Comparison of ENCODE assay signal across 24 cellular contexts in the genomic region with DNA sequence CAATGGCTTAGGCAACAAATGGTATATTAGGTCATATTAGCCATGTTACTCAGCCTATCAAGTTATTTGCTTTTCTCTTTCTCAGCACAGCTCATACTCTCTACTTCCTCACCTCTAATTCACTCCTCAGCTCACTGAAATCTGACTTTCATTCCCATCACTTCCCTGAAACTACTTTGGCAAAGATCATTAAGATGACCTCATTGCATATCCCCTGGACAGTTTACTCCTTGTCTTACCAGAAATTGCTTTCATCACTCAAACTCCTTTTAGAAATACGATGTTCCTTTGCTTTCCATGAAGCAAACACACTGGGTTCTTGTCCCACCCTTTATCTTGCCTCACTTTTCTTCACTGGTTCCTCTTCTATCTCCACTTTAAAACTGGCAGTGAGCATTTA.
DNase-seq lines count a peak whose midpoint lies in the region; ATAC-seq, FAIRE-seq and TF ChIP-seq lines count a peak whose summit lies in the region.
"Had no signal": no experiment of that assay in that cellular context is flagged by ENCODE, and none has a peak within 500 bp of the region (broad histone marks: within the 10 kb centered on the region; RNA-seq: fewer than 3 reads in every experiment).

No MANE protein-coding gene starts in this region.

- intact Hi-C loops in sciatic nerve (cut with DNase I) = no loop called here

- no peak for TF ChIP-seq EP300 in gastroesophageal sphincter (IDR thresholded peaks at IDR 0.05)

- no peaks in the 10 kb centered on the region for H3K36me3 ChIP-seq in HEK293 (ENCODE audit: control insufficient read depth in 2 of 2, insufficient read depth in 1 of 2, low read length in 2 of 2)
- no peaks in the 10 kb centered on the region for H3K36me3 ChIP-seq in astrocyte (ENCODE audit: insufficient read depth, low read length)
- no peaks in the 10 kb centered on the region for H3K36me3 ChIP-seq in gastroesophageal sphincter
- H3K36me3 ChIP-seq: ovary, vagina had no signal

- H3K36me3 Mint-ChIP-seq in astrocyte (ENCODE audit: low read depth, unreplicated experiment) = no peaks in the 10 kb centered on the region

- POLR2A ChIA-PET in HEK293 (lab: Yijun Ruan, JAX) = no interaction called here

- no peak overlapping the region for H3K9ac ChIP-seq in astrocyte (ENCODE audit: low read length)
- H3K9ac ChIP-seq: KMS-11 had no signal

- H3K4me3 Mint-ChIP-seq in astrocyte (ENCODE audit: unreplicated experiment) = no peak overlapping the region
- H3K4me3 Mint-ChIP-seq: B cell, endodermal cell had no signal

- no peaks in the 10 kb centered on the region for H3K27me3 ChIP-seq in astrocyte (ENCODE audit: insufficient read depth, low read length)
- no peaks in the 10 kb centered on the region for H3K27me3 ChIP-seq in gastroesophageal sphincter
- H3K27me3 ChIP-seq: ovary, vagina had no signal

- H4K20me1 ChIP-seq in astrocyte (ENCODE audit: insufficient read depth, low read length) = no peaks in the 10 kb centered on the region

- H3K4me1 ChIP-seq in HEK293 (ENCODE audit: control insufficient read depth, insufficient read depth, low read length) (no peaks in the 10 kb centered on the region), astrocyte (ENCODE audit: insufficient read depth, low read length) (no peaks in the 10 kb centered on the region), gastroesophageal sphincter (no peaks in the 10 kb centered on the region)
- H3K4me1 ChIP-seq: vagina had no signal

- 0 to 25% methylated on average over 1 of the region's 1 CpG for WGBS in gastroesophageal sphincter (ENCODE audit: low coverage in 1 of 2), 2 donors

- H3K4me3 ChIP-seq in HEK293 (ENCODE audit: low read depth, low read length) (no peak overlapping the region), astrocyte (ENCODE audit: insufficient read depth, low read depth, low read length) (no peak overlapping the region), gastroesophageal sphincter (no peak overlapping the region)
- H3K4me3 ChIP-seq: ovary, PC-9, SK-N-MC, skin epidermis, vagina had no signal

- H3K4me2 ChIP-seq in astrocyte (ENCODE audit: low read length) = no peak overlapping the region
- H3K4me2 ChIP-seq: KMS-11, PC-9 had no signal

- TF ChIP-seq POLR2A in gastroesophageal sphincter (IDR thresholded peaks at IDR 0.05) = no peak

- no peak for FAIRE-seq in astrocyte (lab: Jason Lieb, UNC)

- no peaks in the 10 kb centered on the region for H3K9me3 Mint-ChIP-seq in astrocyte (ENCODE audit: unreplicated experiment)
- H3K9me3 Mint-ChIP-seq: endodermal cell had no signal

- CTCF ChIA-PET in HEK293 (lab: Yijun Ruan, JAX) = no interaction called here

- H3K27me3 Mint-ChIP-seq in astrocyte (ENCODE audit: low read depth, unreplicated experiment) = no peaks in the 10 kb centered on the region
- H3K27me3 Mint-ChIP-seq: B cell had no signal

- H3K9me3 ChIP-seq in HEK293 (ENCODE audit: control insufficient read depth, insufficient read depth, low read depth, low read length) (no peaks in the 10 kb centered on the region), astrocyte (ENCODE audit: insufficient read depth, low read depth, low read length) (no peaks in the 10 kb centered on the region), gastroesophageal sphincter (no peaks in the 10 kb centered on the region)
- H3K9me3 ChIP-seq: Caco-2, ovary, vagina had no signal

- no peak overlapping the region for H2AFZ ChIP-seq in astrocyte (ENCODE audit: low read depth, low read length)
- H2AFZ ChIP-seq: PC-9 had no signal

- peak; percentile 28 for DNase-seq in astrocyte (ENCODE audit: low read depth)
- DNase-seq in sciatic nerve (ENCODE audit: low spot score) = no peak
- DNase-seq in epidermal melanocyte (ENCODE audit: insufficient read length, low spot score) = no peak
- DNase-seq in NCI-H1417 treated with DMSO at 0.1 percent for 48 hours (lab: John Stamatoyannopoulos, UW) = no peak
- DNase-seq: activated CD4-positive, alpha-beta T cell treated with anti-CD3 and anti-CD28 coated beads for 48 hours; activated effector memory CD4-positive, alpha-beta T cell treated with Interleukin-2 at 50 U/mL for 16 hours; amniotic stem cell; Caco-2; endodermal cell; NCI-H1048; NCI-H2107; NCI-H69; ovary; PC-9; stimulated activated CD4-positive, alpha-beta T cell treated with anti-CD3 and anti-CD28 coated beads, Interleukin-2, amount 100 ng/mL, for 48 hours had no signal

- TF ChIP-seq CTCF in HEK293 (tag by site-specific recombination; IDR thresholded peaks at IDR 0.05) (no peak), astrocyte (IDR thresholded peaks at IDR 0.05; ENCODE audit: insufficient read depth, low read depth, low read length) (no peak), gastroesophageal sphincter (IDR thresholded peaks at IDR 0.05) (no peak)

- H3K4me1 Mint-ChIP-seq in astrocyte (ENCODE audit: low read depth, unreplicated experiment) = no peaks in the 10 kb centered on the region
- H3K4me1 Mint-ChIP-seq: B cell had no signal

- H3K27ac ChIP-seq in HEK293 (ENCODE audit: extremely low read depth, low read depth, low read length) (no peak overlapping the region), astrocyte (ENCODE audit: low read depth, low read length) (no peak overlapping the region), gastroesophageal sphincter (no peak overlapping the region)
- H3K27ac ChIP-seq: KMS-11, ovary, PC-9, SK-N-MC, skin epidermis, vagina had no signal

- no peak overlapping the region for H3K27ac Mint-ChIP-seq in astrocyte (ENCODE audit: unreplicated experiment)
- H3K27ac Mint-ChIP-seq: B cell, endodermal cell had no signal

- H3K79me2 ChIP-seq in astrocyte (ENCODE audit: insufficient read depth, low read length) = no peaks in the 10 kb centered on the region

- ATAC-seq in gastroesophageal sphincter = peak; percentile 89
- peak; percentile 82 for ATAC-seq in sciatic nerve
- no peak for ATAC-seq in HG02678 (IDR thresholded peaks at IDR 0.05; ENCODE audit: unreplicated experiment)
- ATAC-seq: HCT116 had no signal

TF ChIP-seq in HEK293, 187 proteins besides CTCF, POLR2A, EP300 and RAD21:
- TF ChIP-seq ZNF621 (tag by site-specific recombination; IDR thresholded peaks at IDR 0.05) (no peak), GLIS1 (tag by site-specific recombination; IDR thresholded peaks at IDR 0.05) (peak; percentile 33), ZBTB21 (tag by site-specific recombination; IDR thresholded peaks at IDR 0.05) (no peak)
TF ChIP-seq in HEK293: peak in this region for 1.
